23 cellular contexts compared by ENCODE assay signal in genomic region chr2:9679218-9679617, GRCh38.
"Had no signal": no experiment of that assay in that cellular context is flagged by ENCODE, and none has a peak within 500 bp of the region (broad histone marks: within the 10 kb centered on the region; RNA-seq: fewer than 3 reads in every experiment).

No MANE protein-coding gene starts in this region.

- H3K9me3 Mint-ChIP-seq: effector memory CD8-positive, alpha-beta T cell; nephron progenitor cell; stimulated activated effector memory CD8-positive, alpha-beta T cell treated with anti-CD3 and anti-CD28 coated beads, Interleukin-12 subunit alpha, Interleukin-12 subunit beta, amount 100 ng/mL, for 72 hours; type B pancreatic cell had no signal

- H3K27ac Mint-ChIP-seq: effector memory CD8-positive, alpha-beta T cell; nephron progenitor cell; type B pancreatic cell had no signal

- ATAC-seq: effector memory CD8-positive, alpha-beta T cell; left lobe of liver; naive thymus-derived CD4-positive, alpha-beta T cell; stimulated activated effector memory CD8-positive, alpha-beta T cell treated with anti-CD3 and anti-CD28 coated beads, Interleukin-12 subunit alpha, Interleukin-12 subunit beta, amount 100 ng/mL, for 72 hours had no signal

- H3K4me1 ChIP-seq: colonic mucosa, prostate gland, thyroid gland had no signal

- H3K4me3 Mint-ChIP-seq: effector memory CD8-positive, alpha-beta T cell; naive thymus-derived CD4-positive, alpha-beta T cell; nephron progenitor cell; stimulated activated effector memory CD8-positive, alpha-beta T cell treated with anti-CD3 and anti-CD28 coated beads, Interleukin-12 subunit alpha, Interleukin-12 subunit beta, amount 100 ng/mL, for 72 hours; type B pancreatic cell had no signal

- H3K36me3 Mint-ChIP-seq: stimulated activated effector memory CD8-positive, alpha-beta T cell treated with anti-CD3 and anti-CD28 coated beads, Interleukin-12 subunit alpha, Interleukin-12 subunit beta, amount 100 ng/mL, for 72 hours; type B pancreatic cell had no signal

- H3K27me3 Mint-ChIP-seq: effector memory CD8-positive, alpha-beta T cell had no signal

- H3K36me3 ChIP-seq: colonic mucosa, esophagus squamous epithelium, prostate gland, sigmoid colon, stomach, thyroid gland had no signal

- H3K4me3 ChIP-seq: colonic mucosa, esophagus squamous epithelium, lung, prostate gland, sigmoid colon, stomach, thyroid gland had no signal

- H3K27ac ChIP-seq: colonic mucosa, esophagus squamous epithelium, prostate gland, sigmoid colon, stomach, thyroid gland had no signal

- H3K9me3 ChIP-seq: colonic mucosa, esophagus squamous epithelium, prostate gland, sigmoid colon, stomach, thyroid gland had no signal

- DNase-seq: colonic mucosa; dermis blood vessel endothelial cell; effector memory CD8-positive, alpha-beta T cell; erythroblast; esophagus squamous epithelium; head of caudate nucleus; mesendoderm; midbrain; naive thymus-derived CD4-positive, alpha-beta T cell; nephron progenitor cell; nucleus accumbens; right cardiac atrium; sigmoid colon; stimulated activated CD4-positive, alpha-beta T cell treated with anti-CD3 and anti-CD28 coated beads, Interleukin-2, amount 100 ng/mL, for 24 hours; stimulated activated CD4-positive, alpha-beta T cell treated with anti-CD3 and anti-CD28 coated beads, Interleukin-4, amount 100 ng/mL, for 24 hours; stimulated activated naive CD4-positive, alpha-beta T cell treated with Interleukin-2 at 50 U/mL for 16 hours; stomach; thyroid gland had no signal

- H3K27me3 ChIP-seq: colonic mucosa, esophagus squamous epithelium, sigmoid colon, stomach, thyroid gland had no signal
